In the genomic region with DNA sequence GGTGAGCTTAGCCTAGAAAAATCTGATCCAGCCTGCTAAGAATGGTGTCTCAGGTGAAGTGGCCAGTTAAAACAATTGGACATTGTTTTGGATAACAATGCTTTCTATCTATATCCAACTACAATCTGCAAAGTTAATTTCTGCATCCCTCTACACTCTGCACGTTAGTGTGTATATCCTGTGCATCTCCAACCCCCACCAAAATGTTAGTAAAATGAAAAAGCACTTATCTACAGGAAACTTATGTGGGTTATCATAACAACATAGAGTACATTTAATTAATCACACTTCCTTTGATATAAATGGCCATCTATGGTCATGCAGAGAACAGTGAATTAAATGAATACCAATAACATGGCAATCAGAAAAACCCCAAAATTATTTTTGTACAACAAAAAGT, we compare ENCODE assay signal across 18 cellular contexts.
"Had no signal": no experiment of that assay in that cellular context is flagged by ENCODE, and none has a peak within 500 bp of the region (broad histone marks: within the 10 kb centered on the region; RNA-seq: fewer than 3 reads in every experiment).

No MANE protein-coding gene starts in this region.

- H3K4me3 ChIP-seq: body of pancreas, gastroesophageal sphincter, hepatocyte, left lung, prostate gland, skin epidermis, transverse colon, vagina had no signal

- H3K36me3 ChIP-seq: gastroesophageal sphincter, left lung, prostate gland, transverse colon, vagina had no signal

- DNase-seq: activated CD4-positive, alpha-beta T cell treated with anti-CD3 and anti-CD28 coated beads, Interleukin-2, amount 10 ng/mL, durations not matched to agents 24 days and 14 days; activated CD8-positive, alpha-beta T cell treated with anti-CD3 and anti-CD28 coated beads, Interleukin-2, amount 10 ng/mL, durations not matched to agents 7 days and 5 days; activated naive CD4-positive, alpha-beta T cell treated with anti-CD3 and anti-CD28 coated beads for 36 hours; activated T-cell treated with anti-CD3 and anti-CD28 coated beads, Interleukin-2, amount 50 U/mL, for 24 hours; body of pancreas; central memory CD4-positive, alpha-beta T cell; left lung; mesenchymal stem cell; naive thymus-derived CD8-positive, alpha-beta T cell; right cardiac atrium; stimulated activated naive CD8-positive, alpha-beta T cell treated with anti-CD3 and anti-CD28 coated beads, Interleukin-15, Interleukin-2, amounts not matched to agents 100 U/mL and 50 U/mL, for 24 hours; transverse colon had no signal

- H3K27ac ChIP-seq: body of pancreas, gastroesophageal sphincter, hepatocyte, prostate gland, transverse colon, vagina had no signal

- H3K4me1 ChIP-seq: prostate gland had no signal

- H3K9me3 ChIP-seq: body of pancreas, gastroesophageal sphincter, left lung, prostate gland, transverse colon, vagina had no signal

- ATAC-seq: activated CD8-positive, alpha-beta T cell treated with anti-CD3 and anti-CD28 coated beads, Interleukin-2, amount 10 ng/mL, durations not matched to agents 7 days and 5 days; body of pancreas; esophagus mucosa; gastroesophageal sphincter; left lung; naive thymus-derived CD8-positive, alpha-beta T cell; stimulated activated naive CD8-positive, alpha-beta T cell treated with anti-CD3 and anti-CD28 coated beads, Interleukin-15, Interleukin-2, amounts not matched to agents 100 U/mL and 50 U/mL, for 24 hours had no signal

- H3K27me3 ChIP-seq: body of pancreas, gastroesophageal sphincter, hepatocyte, left lung, transverse colon, vagina had no signal
